In the genomic region with DNA sequence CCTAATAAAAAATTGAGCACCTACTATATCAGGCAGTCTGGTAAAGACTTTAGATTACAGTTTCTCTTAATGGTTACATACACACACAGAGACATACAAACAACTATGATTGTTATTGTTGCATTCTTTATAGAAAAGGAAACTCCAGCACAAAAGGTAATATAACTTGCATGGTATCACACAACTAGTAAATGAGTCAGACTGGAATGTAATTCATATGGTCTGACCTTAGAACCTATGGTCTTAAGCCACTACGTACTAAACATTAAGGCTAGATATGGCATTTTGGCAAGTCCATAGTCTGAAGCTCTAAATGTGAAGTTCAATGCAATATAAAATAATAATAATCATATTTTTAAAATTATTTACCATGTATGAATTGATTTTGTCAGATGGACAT, we compare ENCODE assay signal across 16 cellular contexts.
DNase-seq lines count a peak whose midpoint lies in the region; ATAC-seq, FAIRE-seq and TF ChIP-seq lines count a peak whose summit lies in the region.
"Had no signal": no experiment of that assay in that cellular context is flagged by ENCODE, and none has a peak within 500 bp of the region (broad histone marks: within the 10 kb centered on the region; RNA-seq: fewer than 3 reads in every experiment).

No MANE protein-coding gene starts in this region.

- no peaks in the 10 kb centered on the region for H3K9me3 ChIP-seq in mesenchymal stem cell (ENCODE audit: control insufficient read depth, low read length)
- H3K9me3 ChIP-seq: Caco-2 had no signal

- H4K8ac ChIP-seq in mesenchymal stem cell (ENCODE audit: low read length): no peak overlapping the region

- no peak for TF ChIP-seq CTCF in bronchial epithelial cell (IDR thresholded peaks at IDR 0.05; ENCODE audit: insufficient read depth, low read length, severe bottlenecking)

- H3K4me2 ChIP-seq in mesenchymal stem cell (ENCODE audit: low read length, poor library complexity, severe bottlenecking): no peak overlapping the region

- FAIRE-seq in RCC 7860 (lab: Jason Lieb, UNC) (peak; percentile 79), bronchial epithelial cell (lab: Jason Lieb, UNC) (no peak)
- FAIRE-seq: HepG2 had no signal

- H3K4me3 ChIP-seq in bronchial epithelial cell (ENCODE audit: low read depth, low read length) (no peak overlapping the region), mesenchymal stem cell (ENCODE audit: insufficient read depth in 1 of 2, low read depth in 1 of 2, low read length in 2 of 2) (no peak overlapping the region)

- H2BK120ac ChIP-seq in mesenchymal stem cell (ENCODE audit: low read depth, low read length): no peak overlapping the region

- peaks cover 6% of the 10 kb centered on the region for H3K79me1 ChIP-seq in mesenchymal stem cell (replicated peaks; ENCODE audit: low read length, poor library complexity, severe bottlenecking)

- ATAC-seq in left ventricle myocardium superior: no peak
- no peak for ATAC-seq in GM18858 (IDR thresholded peaks at IDR 0.05; ENCODE audit: unreplicated experiment)
- no peak for ATAC-seq in HG02970 (IDR thresholded peaks at IDR 0.05; ENCODE audit: low FRiP score, unreplicated experiment)
- ATAC-seq: HepG2 had no signal

- DNase-seq in HCEC 1CT: peak; percentile 43
- DNase-seq in RCC 7860 (ENCODE audit: low spot score): peak; percentile 34
- peak; percentile 23 for DNase-seq in bronchial epithelial cell (ENCODE audit: low read depth)
- peak; percentile 31 for DNase-seq in mesenchymal stem cell
- no peak for DNase-seq in left ventricle myocardium superior
- no peak for DNase-seq in GM19240 (ENCODE audit: insufficient read length, low spot score)
- DNase-seq: ACHN; AML-193; Caco-2; NCI-H1105; NCI-H187 treated with DMSO at 0.1 percent for 48 hours; NCI-H446; NK-92 treated with Interleukin-12 subunit alpha and Interleukin-12 subunit beta, amount 100 ng/mL, for 24 hours had no signal

- no peak overlapping the region for H3K23ac ChIP-seq in mesenchymal stem cell (ENCODE audit: low read length in 2 of 2)

- no peak overlapping the region for H2BK15ac ChIP-seq in mesenchymal stem cell (ENCODE audit: low read depth, poor library complexity, severe bottlenecking)

- no peak overlapping the region for H4K91ac ChIP-seq in mesenchymal stem cell (ENCODE audit: low read length)

- no peak overlapping the region for H2BK5ac ChIP-seq in mesenchymal stem cell (ENCODE audit: low read depth, low read length, poor library complexity, severe bottlenecking)

- H3K18ac ChIP-seq in mesenchymal stem cell (ENCODE audit: low read depth in 1 of 2, low read length in 2 of 2): no peak overlapping the region

- no peaks in the 10 kb centered on the region for H3K36me3 ChIP-seq in bronchial epithelial cell (ENCODE audit: control insufficient read depth, insufficient read depth, low read length)
- H3K36me3 ChIP-seq in mesenchymal stem cell (ENCODE audit: control insufficient read depth in 1 of 2, insufficient read depth in 2 of 2, low read depth in 1 of 2, low read length in 2 of 2): no peaks in the 10 kb centered on the region

- H3K4me1 ChIP-seq in mesenchymal stem cell (ENCODE audit: control insufficient read depth, insufficient read depth, low read depth, low read length): peaks cover 3% of the 10 kb centered on the region
- H3K4me1 ChIP-seq: Caco-2 had no signal

- H3K14ac ChIP-seq in mesenchymal stem cell (ENCODE audit: low read length in 2 of 2): no peak overlapping the region

- H3K9ac ChIP-seq in mesenchymal stem cell (ENCODE audit: low read length): no peak overlapping the region

- WGBS in mesenchymal stem cell: no CpG with 5 or more reads among the region's 1 CpG

- no peak overlapping the region for H3K4ac ChIP-seq in mesenchymal stem cell (ENCODE audit: low read depth in 1 of 2, low read length in 2 of 2)

- H3K27me3 ChIP-seq in bronchial epithelial cell (ENCODE audit: control insufficient read depth, insufficient read depth, low read length) (no peaks in the 10 kb centered on the region), mesenchymal stem cell (ENCODE audit: control insufficient read depth in 1 of 2, insufficient read depth in 1 of 2, low read length in 2 of 2) (no peaks in the 10 kb centered on the region)

- H2AFZ ChIP-seq in mesenchymal stem cell (ENCODE audit: low read depth, low read length): no peak overlapping the region

- no peak overlapping the region for H2BK12ac ChIP-seq in mesenchymal stem cell (ENCODE audit: low read length in 2 of 2)

- intact Hi-C loops in left ventricle myocardium superior (cut with micrococcal nuclease): no loop called here

- H3K27ac ChIP-seq in mesenchymal stem cell (ENCODE audit: low read length, poor library complexity, severe bottlenecking): no peak overlapping the region

- H2AK5ac ChIP-seq in mesenchymal stem cell (ENCODE audit: low read length, severe bottlenecking): no peak overlapping the region

Comparison
In these comparisons a context has a peak if more than half of its experiments do, and no peak if none do; other contexts are left out.
1. DNase-seq: peak in HCEC 1CT (single experiment), RCC 7860 (single experiment), bronchial epithelial cell (single experiment) and mesenchymal stem cell (single experiment); none in left ventricle myocardium superior (single experiment) and GM19240 (single experiment).